10 cellular contexts compared by ENCODE assay signal in genomic region chr4:5956285-5957021, GRCh38.
A peak's percentile ranks its signal among the peaks of the same experiment; 100 is the strongest.
DNase-seq lines count a peak whose midpoint lies in the region; ATAC-seq, FAIRE-seq and TF ChIP-seq lines count a peak whose summit lies in the region.
"Had no signal": no experiment of that assay in that cellular context is flagged by ENCODE, and none has a peak within 500 bp of the region (broad histone marks: within the 10 kb centered on the region; RNA-seq: fewer than 3 reads in every experiment).

No MANE protein-coding gene starts in this region.

- H3K4me3 ChIP-seq in MM.1S (ENCODE audit: low read length) (no peak overlapping the region; the same call in 1 of the 2 replicates), left lung (no peak overlapping the region)

- H3K36me3 ChIP-seq in MM.1S (replicated peaks; ENCODE audit: insufficient read depth, low read length) (no peaks in the 10 kb centered on the region), left lung (no peaks in the 10 kb centered on the region)

- TF ChIP-seq CTCF in MM.1S (IDR thresholded peaks at IDR 0.05; ENCODE audit: low read length) (no peak), left lung (IDR thresholded peaks at IDR 0.05) (no peak)

- ATAC-seq in left lung = peak; percentile 53

- peaks cover 0 to 3% (median 2%) of the 10 kb centered on the region in 3 donors for H3K27me3 Mint-ChIP-seq in immature natural killer cell (ENCODE audit: low read depth in 3 of 3)

- no peaks in the 10 kb centered on the region for H3K9me3 Mint-ChIP-seq in immature natural killer cell
- H3K9me3 Mint-ChIP-seq: activated naive CD4-positive, alpha-beta T cell treated with anti-CD3 and anti-CD28 coated beads, Interleukin-2, amount 50 U/mL, for 72 hours had no signal

- intact Hi-C loops in left lung (cut with DNase I) = no loop called here

- H3K4me2 ChIP-seq in MM.1S (ENCODE audit: low read depth, low read length) = peak overlapping the region; percentile 14; the same call in 1 of the 2 replicates

- H3F3A ChIP-seq in MM.1S (ENCODE audit: insufficient read depth, low read length) = no peaks in the 10 kb centered on the region

- FAIRE-seq in urothelium cell line (lab: Jason Lieb, UNC) = no peak

- H3K4me1 ChIP-seq in MM.1S (ENCODE audit: low read length) (peaks cover 16% of the 10 kb centered on the region), left lung (peaks cover 0 to 9% of the 10 kb centered on the region in 2 donors)

- peak overlapping the region; percentile 54; the same call in 1 of the 2 replicates for H2AFZ ChIP-seq in MM.1S (ENCODE audit: low read length)

- no peaks in the 10 kb centered on the region for H3K36me3 Mint-ChIP-seq in immature natural killer cell
- H3K36me3 Mint-ChIP-seq: activated naive CD4-positive, alpha-beta T cell treated with anti-CD3 and anti-CD28 coated beads, Interleukin-2, amount 50 U/mL, for 72 hours had no signal

- no peaks in the 10 kb centered on the region for H3K4me1 Mint-ChIP-seq in immature natural killer cell

- no peak overlapping the region for H3K9ac ChIP-seq in MM.1S (ENCODE audit: low read length)

- H3K27ac Mint-ChIP-seq in immature natural killer cell = no peak overlapping the region
- H3K27ac Mint-ChIP-seq: B cell had no signal

- H3K27me3 ChIP-seq in MM.1S (replicated peaks; ENCODE audit: insufficient read depth, low read length) (peaks cover 26% of the 10 kb centered on the region), left lung (peaks cover 0 to 39% of the 10 kb centered on the region in 2 donors)

- no peaks in the 10 kb centered on the region for H3K9me2 ChIP-seq in MM.1S (replicated peaks; ENCODE audit: insufficient read depth, low read length)

- H3K9me3 ChIP-seq in MM.1S (replicated peaks; ENCODE audit: insufficient read depth, low read length) (no peaks in the 10 kb centered on the region), left lung (no peaks in the 10 kb centered on the region)

- DNase-seq in COR-L47 (lab: John Stamatoyannopoulos, UW) (peak; percentile 99), MM.1S (peak; percentile 24), NCI-H82 treated with DMSO at 0.1 percent for 48 hours (lab: John Stamatoyannopoulos, UW; ENCODE audit: unreplicated experiment) (peak; percentile 81), left lung (no peak), putamen (ENCODE audit: low spot score) (no peak), urothelium cell line (ENCODE audit: low spot score) (no peak), immature natural killer cell (no peak)
- no peak for DNase-seq in activated CD8-positive, alpha-beta memory T cell treated with anti-CD3 and anti-CD28 coated beads for 24 hours

- H4K20me1 ChIP-seq in MM.1S (ENCODE audit: insufficient read depth, low read length) = no peaks in the 10 kb centered on the region

- no peaks in the 10 kb centered on the region for H3K79me2 ChIP-seq in MM.1S (ENCODE audit: low read length)

- H3K27ac ChIP-seq in MM.1S (ENCODE audit: low read length) = peak overlapping the region; percentile 26; the same call in 1 of the 2 replicates
- H3K27ac ChIP-seq in left lung = no peak overlapping the region

- no peak overlapping the region for H3K4me3 Mint-ChIP-seq in immature natural killer cell
- H3K4me3 Mint-ChIP-seq: B cell had no signal

Comparison
In these comparisons a context has a peak if more than half of its experiments do, and no peak if none do; other contexts are left out.
1. DNase-seq: peak in COR-L47 (single experiment), MM.1S (single experiment) and NCI-H82 treated with DMSO at 0.1 percent for 48 hours (single experiment); none in left lung (0 of 2), putamen (single experiment), urothelium cell line (single experiment), activated CD8-positive, alpha-beta memory T cell treated with anti-CD3 and anti-CD28 coated beads for 24 hours (single experiment) and immature natural killer cell (0 of 3).